ENCODE assay signal across 6 cellular contexts in genomic region chr5:39726467-39726866, GRCh38.
"Had no signal": no experiment of that assay in that cellular context is flagged by ENCODE, and none has a peak within 500 bp of the region (broad histone marks: within the 10 kb centered on the region; RNA-seq: fewer than 3 reads in every experiment).

No MANE protein-coding gene starts in this region.

- H3K27ac ChIP-seq: GM23248, HL-60 had no signal

- H2AFZ ChIP-seq: GM23248 had no signal

- DNase-seq: GM23248, GOT3, HCEC 1CT, HFFc6, KG1 had no signal

- H3K4me3 ChIP-seq: GM23248 had no signal

- H3K9ac ChIP-seq: GM23248 had no signal
